8 cellular contexts compared by ENCODE assay signal in genomic region chr3:105866656-105867653, GRCh38. TPM values are rescaled to one million over a fixed set of nuclear protein-coding genes. Genes with fewer than 3 reads are reported as not detected.
DNase-seq lines count a peak whose midpoint lies in the region; ATAC-seq, FAIRE-seq and TF ChIP-seq lines count a peak whose summit lies in the region.

No MANE protein-coding gene starts in this region.

- POLR2A ChIA-PET in K562 (lab: Yijun Ruan, JAX): no interaction called here

- H3K9ac ChIP-seq in K562 (ENCODE audit: insufficient read depth in 1 of 2, low read depth in 2 of 2, low read length in 2 of 2): no peak overlapping the region; a peak in 1 of 4 replicates

- in situ Hi-C loops in K562 (cut with MboI): no loop called here

- no peak overlapping the region for H2AFZ ChIP-seq in K562 (ENCODE audit: low read depth, low read length)

- H4K20me1 ChIP-seq in K562 (replicated peaks; ENCODE audit: control insufficient read depth, insufficient read depth, low read length): no peaks in the 10 kb centered on the region

- no peak for TF ChIP-seq CTCF in LNCaP clone FGC (IDR thresholded peaks at IDR 0.05; ENCODE audit: control insufficient read depth, extremely low read depth, insufficient read depth)
- no peak for TF ChIP-seq CTCF in K562 (IDR thresholded peaks at IDR 0.05 in 2 of 3, conservative IDR thresholded peaks at IDR 0.05 in 1 of 3; ENCODE audit: insufficient read depth in 2 of 3, low read depth in 1 of 3, low read length in 3 of 3)
- TF ChIP-seq CTCF in lower lobe of right lung (IDR thresholded peaks at IDR 0.05): no peak
- TF ChIP-seq CTCF in upper lobe of right lung (IDR thresholded peaks at IDR 0.05): no peak

- no peaks in the 10 kb centered on the region for H3K9me3 ChIP-seq in K562 (replicated peaks; ENCODE audit: control insufficient read depth, insufficient read depth, low read depth, low read length)
- no peaks in the 10 kb centered on the region for H3K9me3 ChIP-seq in lower lobe of right lung
- no peaks in the 10 kb centered on the region for H3K9me3 ChIP-seq in upper lobe of right lung

- DNase-seq in NCI-H2107 treated with DMSO at 0.1 percent for 48 hours (lab: John Stamatoyannopoulos, UW; ENCODE audit: unreplicated experiment): peak; percentile 73
- no peak for DNase-seq in NCI-H2107 (lab: John Stamatoyannopoulos, UW)
- DNase-seq in LNCaP clone FGC (ENCODE audit: low read depth): no peak
- peak; percentile 16 to 41 (median 30) for DNase-seq in K562 (ENCODE audit: extremely low read depth in 1 of 4, low spot score in 3 of 4)
- no peak for DNase-seq in lower lobe of right lung
- no peak for DNase-seq in upper lobe of right lung
- DNase-seq in inferior parietal cortex (ENCODE audit: extremely low spot score): no peak

- H3K27ac ChIP-seq in K562 (ENCODE audit: extremely low read depth, low read depth, low read length) (no peak overlapping the region), lower lobe of right lung (peak overlapping the region; percentile 97), upper lobe of right lung (peak overlapping the region; percentile 96)

- H3K4me2 ChIP-seq in K562 (ENCODE audit: insufficient read depth, low read length): peak overlapping the region; percentile 11; the same call in 1 of the 2 replicates

- TF ChIP-seq RAD21 in K562 (CRISPR knock-in tag; conservative IDR thresholded peaks at IDR 0.05 in 1 of 2, IDR thresholded peaks at IDR 0.05 in 1 of 2): no peak

- peaks cover 8 to 10% of the 10 kb centered on the region in 2 experiments; a peak in 4 of 5 replicates for H3K4me1 ChIP-seq in K562 (replicated peaks in 1 of 2; ENCODE audit: control insufficient read depth in 2 of 2, insufficient read depth in 2 of 2, low read length in 2 of 2)
- H3K4me1 ChIP-seq in lower lobe of right lung: peaks cover 65% of the 10 kb centered on the region
- peaks cover 22% of the 10 kb centered on the region for H3K4me1 ChIP-seq in upper lobe of right lung

- 23% methylated on average over 7 of the region's 9 CpGs for WGBS in K562 (ENCODE audit: insufficient coverage, low coverage, missing lambda C conversion rate)

- H3K9me1 ChIP-seq in K562 (ENCODE audit: control insufficient read depth, insufficient read depth, low read length): no peaks in the 10 kb centered on the region

- H3K4me3 ChIP-seq in LNCaP clone FGC (ENCODE audit: low read depth, low read length) (peak overlapping the region; percentile 81), K562 (peak overlapping the region; percentile 76; the same call in 1 of the 2 replicates), lower lobe of right lung (peak overlapping the region; percentile 86), upper lobe of right lung (peak overlapping the region; percentile 84)

- ATAC-seq in GM21825 (IDR thresholded peaks at IDR 0.05; ENCODE audit: unreplicated experiment): peak; percentile 30
- ATAC-seq in K562: no peak
- no peak for ATAC-seq in lower lobe of right lung
- no peak for ATAC-seq in upper lobe of right lung

- TSS peak; percentile 40 for BruUV-seq in K562 (replicated peaks; lab: Mats Ljungman, UMichigan)

- FAIRE-seq in K562 (lab: Jason Lieb, UNC): peak; percentile 78

- intact Hi-C loops in K562 (cut with micrococcal nuclease) (no loop called here), lower lobe of right lung (cut with DNase I) (no loop called here), upper lobe of right lung (cut with DNase I) (no loop called here)

- CTCF ChIA-PET in K562 (lab: Yijun Ruan, JAX; ENCODE audit: low intra/inter-chr PET ratio): interaction anchor here (0.7 kb wide), 1 partner anchor 147 kb away, joined by 5 read pairs; no protein-coding TSS in a partner anchor

- peaks cover 12% of the 10 kb centered on the region for H3K79me2 ChIP-seq in K562 (ENCODE audit: control insufficient read depth, insufficient read depth, low read length)

- peaks cover 3% of the 10 kb centered on the region; the same call in 1 of the 3 replicates for H3K36me3 ChIP-seq in K562 (ENCODE audit: control insufficient read depth, insufficient read depth, low read length)
- peaks cover 9% of the 10 kb centered on the region for H3K36me3 ChIP-seq in lower lobe of right lung
- no peaks in the 10 kb centered on the region for H3K36me3 ChIP-seq in upper lobe of right lung

- no peak for TF ChIP-seq POLR2A in K562 (conservative IDR thresholded peaks at IDR 0.05)

- TF ChIP-seq EP300 in K562 (IDR thresholded peaks at IDR 0.05; ENCODE audit: low read length): peak; percentile 45; the same call in 1 of the 2 replicates

- H3K27me3 ChIP-seq in K562 (ENCODE audit: control insufficient read depth in 2 of 2, insufficient read depth in 2 of 2, low read length in 2 of 2): no peaks in the 10 kb centered on the region
- no peaks in the 10 kb centered on the region for H3K27me3 ChIP-seq in lower lobe of right lung (ENCODE audit: low read depth)
- no peaks in the 10 kb centered on the region for H3K27me3 ChIP-seq in upper lobe of right lung

TF ChIP-seq in K562, 482 proteins besides CTCF, POLR2A, EP300 and RAD21 (continues in another document):
- TF ChIP-seq ZBTB34 (CRISPR knock-in tag; IDR thresholded peaks at IDR 0.05) (no peak), CTCFL (IDR thresholded peaks at IDR 0.05; ENCODE audit: borderline replicate concordance, insufficient read depth, low read depth, low read length, poor library complexity, severe bottlenecking) (no peak), SMAD1 (IDR thresholded peaks at IDR 0.05; ENCODE audit: low read depth, low read length, partially characterized antibody) (no peak), CBFA2T2 (conservative IDR thresholded peaks at IDR 0.05) (0 out of 2 replicates have a peak, but pooled peaks have one; percentile 33), FOSL1 (tag; conservative IDR thresholded peaks at IDR 0.05) (0 out of 2 replicates have a peak, but pooled peaks have one; percentile 33), ZNF830 (CRISPR knock-in tag; IDR thresholded peaks at IDR 0.05) (no peak), THAP7 (CRISPR knock-in tag; IDR thresholded peaks at IDR 0.05) (no peak)

RNA-seq across cellular contexts. Expression of gene CBLB, which starts 1.9 kb away (rescaled TPM):
- total RNA-seq in K562 (2011; cell fraction: chromatin; rRNA removed; ENCODE audit: low replicate concordance): 35.1 and 68.8 TPM in 2 replicates
- total RNA-seq in K562 (2011; cell fraction: nucleolus; rRNA removed): 9.7 and 10.2 TPM in 2 replicates
- 17.9 and 22.7 TPM in 2 replicates for total RNA-seq in K562 (2011; cell fraction: nucleoplasm; rRNA removed)
- total RNA-seq in K562 (2014; rRNA removed) (5.2 and 5.4 TPM in 2 replicates), K562 (2014; rRNA removed; fragmentation: Illumina TruSeq; extraction: Trizol) (6.3 and 6.7 TPM in 2 replicates), K562 (2015; rRNA removed; fragmentation: Illumina TruSeq; extraction: Trizol) (4.4 and 5.3 TPM in 2 replicates), K562 (2021) (6.4 TPM in 2 replicates), lower lobe of right lung (29.7 TPM), upper lobe of right lung (41.5 TPM)
- polyA plus RNA-seq in K562 (2011; rRNA removed) (8.1 and 10.5 TPM in 2 replicates), K562 (2014; fragmentation: Illumina TruSeq; extraction: Trizol) (5.9 TPM in 2 replicates), K562 (2014; fragmentation: Nextera tagmentation; extraction: Ambion mirVana) (1 to 10 TPM; 1.8 to 2.2 TPM), K562 (2014; rRNA removed) (2.7 and 3.3 TPM in 2 replicates)
- 4.4 and 7.2 TPM in 2 replicates for polyA plus RNA-seq in K562 (2011; cell fraction: cytosol; rRNA removed)
- 8.3 and 11.3 TPM in 2 replicates for polyA plus RNA-seq in K562 (2011; cell fraction: nucleus; rRNA removed)
- 3.2 and 4.9 TPM in 2 replicates for polyA plus RNA-seq in K562 (2012)
- polyA minus RNA-seq in K562 (2011; rRNA and poly(A)+ RNA removed): 23.2 and 34.6 TPM in 2 replicates
- polyA minus RNA-seq in K562 (2011; cell fraction: cytosol; rRNA and poly(A)+ RNA removed): 3.8 and 6.5 TPM in 2 replicates
- 23.8 and 42.1 TPM in 2 replicates for polyA minus RNA-seq in K562 (2011; cell fraction: nucleus; rRNA and poly(A)+ RNA removed)

Comparison
In these comparisons a context has a peak if more than half of its experiments do, and no peak if none do; other contexts are left out.
1. DNase-seq: peak in NCI-H2107 treated with DMSO at 0.1 percent for 48 hours (single experiment) and K562 (4 of 4); none in NCI-H2107 (single experiment), LNCaP clone FGC (single experiment), lower lobe of right lung (single experiment), upper lobe of right lung (single experiment) and inferior parietal cortex (single experiment).
2. Peak in every context shown above with its lines, with median percentiles within 50 percentile points of each other: H3K4me3 ChIP-seq.